ENCODE assay signal across 21 cellular contexts in genomic region chr1:36198641-36199040, GRCh38. TPM values are rescaled to one million over a fixed set of nuclear protein-coding genes. Genes with fewer than 3 reads are reported as not detected.
DNase-seq lines count a peak whose midpoint lies in the region; ATAC-seq and TF ChIP-seq lines count a peak whose summit lies in the region.
"Had no signal": no experiment of that assay in that cellular context is flagged by ENCODE, and none has a peak within 500 bp of the region (broad histone marks: within the 10 kb centered on the region; RNA-seq: fewer than 3 reads in every experiment).

No MANE protein-coding gene starts in this region.

- intact Hi-C loops in right lobe of liver (cut with DNase I): no loop called here
- intact Hi-C loops in head of caudate nucleus (cut with DNase I): no loop called here

- peaks cover 4% of the 10 kb centered on the region for H3K4me1 Mint-ChIP-seq in endothelial cell (ENCODE audit: unreplicated experiment)
- H3K4me1 Mint-ChIP-seq: CD8-positive, alpha-beta memory T cell had no signal

- H3K27ac ChIP-seq in C4-2B (peak overlapping the region; percentile 65; the same call in 1 of the 2 replicates), right lobe of liver (no peak overlapping the region)
- H3K27ac ChIP-seq: BLaER1 treated with 17β-estradiol and CSF1 and Interleukin-3, amounts not matched to agents 10 nM and 100 nM had no signal

- no peak for TF ChIP-seq POLR2A in right lobe of liver (IDR thresholded peaks at IDR 0.05)

- DNase-seq in endothelial cell (ENCODE audit: low spot score) (no peak), right lobe of liver (no peak), renal cortical epithelial cell (ENCODE audit: low read depth) (peak; percentile 20), NCI-H1930 (lab: John Stamatoyannopoulos, UW) (no peak), head of caudate nucleus (no peak)
- DNase-seq: 8988T; ACHN; AML-193; BE2C; CD4-positive, alpha-beta T cell; CD8-positive, alpha-beta memory T cell; DMS 273 treated with DMSO at 0.1 percent for 48 hours; DMS79; EL; GDM1; GOT3; HCEC 1CT had no signal

- H3K9me3 Mint-ChIP-seq in endothelial cell (ENCODE audit: unreplicated experiment): no peaks in the 10 kb centered on the region
- H3K9me3 Mint-ChIP-seq: CD4-positive, alpha-beta T cell; CD8-positive, alpha-beta memory T cell had no signal

- WGBS in right lobe of liver (ENCODE audit: insufficient coverage, low coverage, low lambda C conversion rate, missing lambda C conversion rate): 69% methylated on average over 5 of the region's 5 CpGs

- no peaks in the 10 kb centered on the region for H3K27me3 ChIP-seq in right lobe of liver
- H3K27me3 ChIP-seq: BE2C; BLaER1 treated with 17β-estradiol and CSF1 and Interleukin-3, amounts not matched to agents 10 nM and 100 nM had no signal

- peaks cover 7% of the 10 kb centered on the region for H3K27me3 Mint-ChIP-seq in endothelial cell (ENCODE audit: unreplicated experiment)
- H3K27me3 Mint-ChIP-seq: CD4-positive, alpha-beta T cell had no signal

- peak overlapping the region; percentile 25 for H3K4me3 Mint-ChIP-seq in endothelial cell (ENCODE audit: unreplicated experiment)
- H3K4me3 Mint-ChIP-seq: CD4-positive, alpha-beta T cell; CD8-positive, alpha-beta memory T cell had no signal

- H3K36me3 ChIP-seq in right lobe of liver: no peaks in the 10 kb centered on the region
- H3K36me3 ChIP-seq: BE2C; BLaER1 treated with 17β-estradiol and CSF1 and Interleukin-3, amounts not matched to agents 10 nM and 100 nM had no signal

- H3K4me3 ChIP-seq in right lobe of liver: no peak overlapping the region
- H3K4me3 ChIP-seq: A549; BLaER1 treated with 17β-estradiol and CSF1 and Interleukin-3, amounts not matched to agents 10 nM and 100 nM had no signal

- H3K27ac Mint-ChIP-seq in endothelial cell (ENCODE audit: unreplicated experiment): no peak overlapping the region
- H3K27ac Mint-ChIP-seq: CD4-positive, alpha-beta T cell; CD8-positive, alpha-beta memory T cell had no signal

- ATAC-seq in right lobe of liver: peak; percentile 24 to 60 (median 41)
- no peak for ATAC-seq in GM19035 (IDR thresholded peaks at IDR 0.05; ENCODE audit: unreplicated experiment)
- ATAC-seq: A549 had no signal

- no peaks in the 10 kb centered on the region for H3K9me3 ChIP-seq in right lobe of liver
- H3K9me3 ChIP-seq: A549; BE2C; BLaER1 treated with 17β-estradiol and CSF1 and Interleukin-3, amounts not matched to agents 10 nM and 100 nM had no signal

- H3K4me1 ChIP-seq in right lobe of liver: peaks cover 0 to 8% (median 0%) of the 10 kb centered on the region in 4 donors
- H3K4me1 ChIP-seq: BE2C had no signal

- H3K36me3 Mint-ChIP-seq in endothelial cell (ENCODE audit: low read depth, unreplicated experiment): no peaks in the 10 kb centered on the region
- H3K36me3 Mint-ChIP-seq: CD8-positive, alpha-beta memory T cell had no signal

- no peak for TF ChIP-seq CTCF in C4-2B (conservative IDR thresholded peaks at IDR 0.05)
- no peak for TF ChIP-seq CTCF in endothelial cell (IDR thresholded peaks at IDR 0.05; ENCODE audit: unreplicated experiment)
- TF ChIP-seq CTCF in right lobe of liver (IDR thresholded peaks at IDR 0.05): no peak

RNA-seq across cellular contexts. Expression of gene THRAP3, which starts 25.6 kb away (rescaled TPM):
- 129 TPM for total RNA-seq in endothelial cell (ENCODE audit: unreplicated experiment)
- total RNA-seq in right lobe of liver: 10 to 100 TPM; 33.7 to 53.6 (median 40.7) TPM
- total RNA-seq in renal cortical epithelial cell: 130 TPM in 2 replicates

RNA-seq across cellular contexts. Expression of gene MAP7D1, which starts 42.7 kb away (rescaled TPM):
- total RNA-seq in endothelial cell (ENCODE audit: unreplicated experiment): 189 TPM
- total RNA-seq in right lobe of liver: 10 to 100 TPM; 10.2 to 28.2 (median 15.8) TPM
- 87.9 and 149 TPM in 2 replicates for total RNA-seq in renal cortical epithelial cell

RNA-seq across cellular contexts. Expression of gene TRAPPC3, which starts 49.4 kb away (rescaled TPM):
- total RNA-seq in endothelial cell (ENCODE audit: unreplicated experiment) (50.7 TPM), right lobe of liver (10 to 100 TPM; 26.0 to 52.4 (median 30.9) TPM), renal cortical epithelial cell (89.6 and 158 TPM in 2 replicates)
